Comparison of ENCODE assay signal across 15 cellular contexts in the genomic region with DNA sequence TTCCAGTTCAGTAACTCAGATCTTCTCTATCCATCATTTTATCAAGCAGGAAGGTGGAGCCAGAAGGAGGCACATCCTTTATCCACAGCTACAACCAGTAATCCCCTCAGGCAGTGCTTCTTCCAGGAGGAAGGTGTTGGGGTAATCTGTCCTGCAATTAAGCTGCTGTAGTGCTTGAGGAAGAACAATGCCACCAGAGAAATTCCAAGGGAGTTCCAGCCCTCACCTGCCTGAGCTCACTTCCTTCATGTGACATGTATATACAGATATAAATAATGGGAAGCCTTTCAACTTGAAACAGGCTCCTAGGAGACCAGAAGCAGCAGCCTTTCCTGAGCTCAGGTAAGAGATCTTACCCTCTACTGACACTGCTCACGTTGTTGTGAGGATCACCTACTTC. TPM values are rescaled to one million over a fixed set of nuclear protein-coding genes. Genes with fewer than 3 reads are reported as not detected.
DNase-seq lines count a peak whose midpoint lies in the region; TF ChIP-seq lines count a peak whose summit lies in the region.
"Had no signal": no experiment of that assay in that cellular context is flagged by ENCODE, and none has a peak within 500 bp of the region (broad histone marks: within the 10 kb centered on the region; RNA-seq: fewer than 3 reads in every experiment).

No MANE protein-coding gene starts in this region.

- H4K20me1 ChIP-seq in OCI-LY7 (ENCODE audit: insufficient read depth, low read length): no peaks in the 10 kb centered on the region

- no peak overlapping the region for H2AFZ ChIP-seq in OCI-LY7 (ENCODE audit: low read length)

- CTCF ChIA-PET in OCI-LY7 (lab: Charles Lee; ENCODE audit: unreplicated experiment): no interaction called here

- H3K4me3 ChIP-seq in OCI-LY7 (ENCODE audit: low read depth, low read length, poor library complexity, severe bottlenecking): no peak overlapping the region

- H3K79me2 ChIP-seq in OCI-LY7 (ENCODE audit: insufficient read depth, low read depth, low read length): no peaks in the 10 kb centered on the region

- no peaks in the 10 kb centered on the region for H3K36me3 ChIP-seq in OCI-LY7 (ENCODE audit: insufficient read depth, low read length)

- H3K9me2 ChIP-seq in OCI-LY7 (ENCODE audit: insufficient read depth, low read length): no peaks in the 10 kb centered on the region

- H3K4me1 ChIP-seq in OCI-LY7 (ENCODE audit: insufficient read depth, low read length, poor library complexity, severe bottlenecking): peaks cover 4% of the 10 kb centered on the region
- H3K4me1 ChIP-seq: Caco-2 had no signal

- no peak for TF ChIP-seq CTCF in OCI-LY7 (conservative IDR thresholded peaks at IDR 0.05; ENCODE audit: low read length)

- no TSS peak for BruUV-seq in OCI-LY7 (replicated peaks; lab: Mats Ljungman, UMichigan)

- POLR2A ChIA-PET in OCI-LY7 (lab: Charles Lee): no interaction called here

- DNase-seq in DMS153 (lab: John Stamatoyannopoulos, UW) (peak; percentile 19), DMS153 treated with DMSO at 0.1 percent for 48 hours (lab: John Stamatoyannopoulos, UW; ENCODE audit: unreplicated experiment) (no peak), ELF-1 (ENCODE audit: low read depth, low spot score) (peak; percentile 86), SW480 (ENCODE audit: low spot score) (peak; percentile 6), islet precursor cell (peak; percentile 61), cardiac septum (ENCODE audit: low spot score) (no peak), NCI-H510A treated with DMSO at 0.1 percent for 48 hours (lab: John Stamatoyannopoulos, UW) (no peak), OCI-LY7 (ENCODE audit: low spot score) (no peak)
- DNase-seq: Caco-2, GOT3, KBM-7, NCI-H1436 treated with DMSO at 0.1 percent for 48 hours, NCI-H2227 treated with DMSO at 0.1 percent for 48 hours, NCI-H524 had no signal

- no peaks in the 10 kb centered on the region for H3K9me3 ChIP-seq in OCI-LY7 (ENCODE audit: low read length)
- H3K9me3 ChIP-seq: Caco-2 had no signal

- no peak overlapping the region for H3K4me2 ChIP-seq in OCI-LY7 (ENCODE audit: low read length)

- intact Hi-C loops in cardiac septum (cut with DNase I) (no loop called here), OCI-LY7 (cut with micrococcal nuclease; ENCODE audit: unreplicated experiment) (no loop called here)

- H3K27ac ChIP-seq in OCI-LY7 (ENCODE audit: low read depth, low read length, poor library complexity, severe bottlenecking): no peak overlapping the region
- H3K27ac ChIP-seq: 22Rv1 had no signal

RNA-seq across cellular contexts. Expression of gene IL20, which starts 2.2 kb away (rescaled TPM):
- total RNA-seq in cardiac septum (not detected), OCI-LY7 (2022) (not detected in 2 replicates)
- not detected in 2 replicates for total RNA-seq in OCI-LY7 (2014; rRNA removed; shearing (Covaris generic))
- total RNA-seq: Caco-2 had no signal

RNA-seq across cellular contexts. Expression of gene IL24, which starts 34.0 kb away (rescaled TPM):
- total RNA-seq in cardiac septum (not detected), OCI-LY7 (2022) (not detected in 2 replicates)
- not detected in 2 replicates for total RNA-seq in OCI-LY7 (2014; rRNA removed; shearing (Covaris generic))
- total RNA-seq: Caco-2 had no signal

RNA-seq across cellular contexts. Expression of gene FCMR, which starts 58.5 kb away (rescaled TPM):
- 4.4 TPM for total RNA-seq in cardiac septum
- total RNA-seq in OCI-LY7 (2014; rRNA removed; shearing (Covaris generic)): 3.2 and 5.2 TPM in 2 replicates
- 9.2 and 10.6 TPM in 2 replicates for total RNA-seq in OCI-LY7 (2022)
- total RNA-seq: Caco-2 had no signal

Comparison
In these comparisons a context has a peak if more than half of its experiments do, and no peak if none do; other contexts are left out.
1. DNase-seq: peak in DMS153 (single experiment), ELF-1 (single experiment), SW480 (single experiment) and islet precursor cell (single experiment); none in DMS153 treated with DMSO at 0.1 percent for 48 hours (single experiment), cardiac septum (single experiment), NCI-H510A treated with DMSO at 0.1 percent for 48 hours (single experiment) and OCI-LY7 (single experiment).